23 cellular contexts compared by ENCODE assay signal in genomic region chr2:218345491-218346176, GRCh38. TPM values are rescaled to one million over a fixed set of nuclear protein-coding genes. Genes with fewer than 3 reads are reported as not detected.
DNase-seq lines count a peak whose midpoint lies in the region; ATAC-seq and TF ChIP-seq lines count a peak whose summit lies in the region.
"Had no signal": no experiment of that assay in that cellular context is flagged by ENCODE, and none has a peak within 500 bp of the region (broad histone marks: within the 10 kb centered on the region; RNA-seq: fewer than 3 reads in every experiment).

No MANE protein-coding gene starts in this region.

- DNase-seq in left ventricle myocardium superior (peak; percentile 23), left ventricle myocardium inferior (no peak), NCI-H510A (lab: John Stamatoyannopoulos, UW) (peak; percentile 22), epidermal melanocyte (ENCODE audit: insufficient read length, low spot score) (no peak), left lobe of liver (ENCODE audit: low spot score) (no peak), NCI-H226 (no peak)
- DNase-seq: activated CD4-positive, alpha-beta memory T cell treated with anti-CD3 and anti-CD28 coated beads, Interleukin-2, amount 10 ng/mL, durations not matched to agents 7 days and 5 days; activated naive CD4-positive, alpha-beta T cell treated with Interleukin-2 at 50 U/mL for 16 hours; activated T-cell treated with anti-CD3 and anti-CD28 coated beads, Interleukin-2, amount 50 U/mL, for 1 hour; CD4-positive, alpha-beta memory T cell; gastrocnemius medialis; hypothalamus; islet precursor cell; KG1; mammary epithelial cell; NCI-H2081 treated with DMSO at 0.1 percent for 48 hours; stimulated activated naive B cell treated with anti-CD40 and anti-IgM and Interleukin-4, amounts not matched to agents 10 μg/mL and 1 μg/mL and 100 μg/mL, for 72 hours had no signal

- no peak overlapping the region for H3K27ac ChIP-seq in left ventricle myocardium inferior (replicated peaks)
- H3K27ac ChIP-seq: gastrocnemius medialis had no signal

- peak overlapping the region; percentile 40 to 85 (median 43) for H3K27ac Mint-ChIP-seq in nephron
- H3K27ac Mint-ChIP-seq: activated CD4-positive, alpha-beta memory T cell treated with anti-CD3 and anti-CD28 coated beads, Interleukin-2, amount 10 ng/mL, durations not matched to agents 7 days and 5 days; CD4-positive, alpha-beta memory T cell; stimulated activated naive B cell treated with anti-CD40 and anti-IgM and Interleukin-4, amounts not matched to agents 10 μg/mL and 1 μg/mL and 100 μg/mL, for 72 hours had no signal

- TF ChIP-seq CTCF in left ventricle myocardium inferior (IDR thresholded peaks at IDR 0.05; ENCODE audit: borderline replicate concordance) = no peak
- TF ChIP-seq CTCF in nephron (IDR thresholded peaks at IDR 0.05; ENCODE audit: unreplicated experiment in 3 of 3) = no peak

- H3K9me3 ChIP-seq in left ventricle myocardium inferior (replicated peaks) = peaks cover under 1% of the 10 kb centered on the region
- H3K9me3 ChIP-seq: gastrocnemius medialis had no signal

- H3K4me1 Mint-ChIP-seq in nephron = peaks cover 18% of the 10 kb centered on the region
- H3K4me1 Mint-ChIP-seq: activated CD4-positive, alpha-beta memory T cell treated with anti-CD3 and anti-CD28 coated beads, Interleukin-2, amount 10 ng/mL, durations not matched to agents 7 days and 5 days; central memory CD8-positive, alpha-beta T cell; stimulated activated naive B cell treated with anti-CD40 and anti-IgM and Interleukin-4, amounts not matched to agents 10 μg/mL and 1 μg/mL and 100 μg/mL, for 72 hours had no signal

- H3K4me1 ChIP-seq in left ventricle myocardium inferior = no peaks in the 10 kb centered on the region
- H3K4me1 ChIP-seq: gastrocnemius medialis had no signal

- H3K4me3 ChIP-seq in left ventricle myocardium inferior = no peak overlapping the region
- H3K4me3 ChIP-seq: gastrocnemius medialis had no signal

- intact Hi-C loops in left ventricle myocardium superior (cut with micrococcal nuclease) = no loop called here
- intact Hi-C loops in left ventricle myocardium inferior (cut with micrococcal nuclease) = no loop called here

- H3K27me3 ChIP-seq in left ventricle myocardium inferior (ENCODE audit: low read depth) = no peaks in the 10 kb centered on the region
- H3K27me3 ChIP-seq: gastrocnemius medialis had no signal

- H3K36me3 ChIP-seq in left ventricle myocardium inferior = no peaks in the 10 kb centered on the region
- H3K36me3 ChIP-seq: gastrocnemius medialis had no signal

- no peak for ATAC-seq in left ventricle myocardium superior
- ATAC-seq in left lobe of liver = no peak
- ATAC-seq: esophagus mucosa; gastrocnemius medialis; stimulated activated naive B cell treated with anti-CD40 and anti-IgM and Interleukin-4, amounts not matched to agents 10 μg/mL and 1 μg/mL and 100 μg/mL, for 72 hours; WTC11 had no signal

- peaks cover 3% of the 10 kb centered on the region for H3K27me3 Mint-ChIP-seq in nephron (ENCODE audit: low read depth)
- H3K27me3 Mint-ChIP-seq: activated CD4-positive, alpha-beta memory T cell treated with anti-CD3 and anti-CD28 coated beads, Interleukin-2, amount 10 ng/mL, durations not matched to agents 7 days and 5 days; CD4-positive, alpha-beta memory T cell; central memory CD8-positive, alpha-beta T cell had no signal

- H3K4me3 Mint-ChIP-seq in nephron = no peak overlapping the region
- H3K4me3 Mint-ChIP-seq: activated CD4-positive, alpha-beta memory T cell treated with anti-CD3 and anti-CD28 coated beads, Interleukin-2, amount 10 ng/mL, durations not matched to agents 7 days and 5 days; CD4-positive, alpha-beta memory T cell; central memory CD8-positive, alpha-beta T cell; stimulated activated naive B cell treated with anti-CD40 and anti-IgM and Interleukin-4, amounts not matched to agents 10 μg/mL and 1 μg/mL and 100 μg/mL, for 72 hours; WTC11 had no signal

- H3K36me3 Mint-ChIP-seq in nephron (ENCODE audit: low read depth) = peaks cover 20% of the 10 kb centered on the region
- H3K36me3 Mint-ChIP-seq: CD4-positive, alpha-beta memory T cell had no signal

- peaks cover 4% of the 10 kb centered on the region for H3K9me3 Mint-ChIP-seq in nephron
- H3K9me3 Mint-ChIP-seq: central memory CD8-positive, alpha-beta T cell had no signal

RNA-seq across cellular contexts. Expression of gene CATIP, which starts 11.0 kb away (rescaled TPM):
- total RNA-seq in left ventricle myocardium superior (not detected), left ventricle myocardium inferior (not detected), left lobe of liver (not detected)
- total RNA-seq: activated CD4-positive, alpha-beta memory T cell treated with anti-CD3 and anti-CD28 coated beads, Interleukin-2, amount 10 ng/mL, durations not matched to agents 7 days and 5 days; CD4-positive, alpha-beta memory T cell; esophagus mucosa; gastrocnemius medialis; mammary epithelial cell; SK-MEL-5; T-helper 2 cell treated with Interferon-gamma antibody and Interleukin-4, amounts not matched to agents 100 ng/mL and 5 ng/mL, for 36 hours had no signal

RNA-seq across cellular contexts. Expression of gene SLC11A1, which starts 36.4 kb away (rescaled TPM):
- 4.5 TPM for total RNA-seq in left ventricle myocardium superior
- total RNA-seq in left ventricle myocardium inferior = 6.4 TPM
- total RNA-seq in left lobe of liver = 3.3 TPM
- total RNA-seq: SK-MEL-5 had no signal

RNA-seq across cellular contexts. Expression of gene TMBIM1, which starts 53.3 kb away (rescaled TPM):
- total RNA-seq in left ventricle myocardium superior = 109 TPM
- 111 TPM for total RNA-seq in left ventricle myocardium inferior
- 117 TPM for total RNA-seq in left lobe of liver

RNA-seq across cellular contexts. Expression of gene CTDSP1, which starts 54.0 kb away (rescaled TPM):
- total RNA-seq in left ventricle myocardium superior (113 TPM), left ventricle myocardium inferior (81.5 TPM), left lobe of liver (105 TPM)

Comparison
In these comparisons a context has a peak if more than half of its experiments do, and no peak if none do; other contexts are left out.
1. DNase-seq: peak in left ventricle myocardium superior (single experiment) and NCI-H510A (single experiment); none in left ventricle myocardium inferior (single experiment), epidermal melanocyte (single experiment), left lobe of liver (single experiment) and NCI-H226 (single experiment).